8 cellular contexts compared by ENCODE assay signal in the genomic region with DNA sequence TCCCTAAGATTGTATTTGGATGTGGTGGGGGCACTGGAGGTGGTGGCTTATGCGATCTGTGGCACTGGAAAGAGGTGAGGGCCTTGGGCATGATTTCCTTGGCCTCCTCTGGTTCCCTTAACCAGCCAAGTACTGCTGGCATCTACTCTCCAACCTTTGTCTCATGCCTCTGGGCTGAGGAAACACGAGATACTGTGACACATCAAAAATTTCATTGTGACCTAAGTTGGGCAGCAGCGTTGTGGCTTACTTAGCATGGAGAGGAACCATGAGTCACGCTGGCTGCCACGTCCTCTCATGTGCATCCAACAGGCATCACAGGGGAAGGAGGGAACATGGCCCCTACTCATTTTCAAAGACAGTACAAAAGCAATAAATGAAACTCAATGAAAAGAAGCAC. TPM values are rescaled to one million over a fixed set of nuclear protein-coding genes. Genes with fewer than 3 reads are reported as not detected.
A peak's percentile ranks its signal among the peaks of the same experiment; 100 is the strongest.
DNase-seq lines count a peak whose midpoint lies in the region; ATAC-seq and TF ChIP-seq lines count a peak whose summit lies in the region.

No MANE protein-coding gene starts in this region.

- H3K9me3 Mint-ChIP-seq in GM23338, result peaks cover 49% of the 10 kb centered on the region

- no peaks in the 10 kb centered on the region for H3K36me3 ChIP-seq in right atrium auricular region
- H3K36me3 ChIP-seq in thoracic aorta, result no peaks in the 10 kb centered on the region
- no peaks in the 10 kb centered on the region for H3K36me3 ChIP-seq in GM23338 (ENCODE audit: insufficient read depth)

- no peaks in the 10 kb centered on the region for H3K4me1 Mint-ChIP-seq in GM23338

- H3K27ac Mint-ChIP-seq in GM23338, result no peak overlapping the region

- H3K27me3 Mint-ChIP-seq in GM23338 (ENCODE audit: insufficient read depth, low read depth, poor library complexity), result peaks cover 3% of the 10 kb centered on the region

- H2AFZ ChIP-seq in GM23338, result no peak overlapping the region

- no peak overlapping the region for H3K4me3 Mint-ChIP-seq in GM23338

- H3K27ac ChIP-seq in right atrium auricular region (no peak overlapping the region), RWPE1 (peak overlapping the region; percentile 33; the same call in 1 of the 2 replicates), thoracic aorta (peak overlapping the region in 1 of 2 donors; percentile 21), GM23338 (ENCODE audit: low read depth) (no peak overlapping the region)

- H3K4me3 ChIP-seq in right atrium auricular region, result no peak overlapping the region
- no peak overlapping the region for H3K4me3 ChIP-seq in epithelial cell of proximal tubule (ENCODE audit: low read depth, low read length)
- no peak overlapping the region for H3K4me3 ChIP-seq in thoracic aorta
- no peak overlapping the region for H3K4me3 ChIP-seq in GM23338

- CTCF ChIA-PET in RWPE1 (lab: Yijun Ruan, JAX), result no interaction called here

- intact Hi-C loops in Right ventricle myocardium superior (cut with DNase I), result no loop called here

- H3K4me1 ChIP-seq in right atrium auricular region (no peaks in the 10 kb centered on the region), thoracic aorta (ENCODE audit: control insufficient read depth in 1 of 2, low read depth in 2 of 2) (no peaks in the 10 kb centered on the region), GM23338 (ENCODE audit: insufficient read depth) (no peaks in the 10 kb centered on the region)

- H3F3A ChIP-seq in GM23338 (replicated peaks; ENCODE audit: low read depth), result no peaks in the 10 kb centered on the region

- no peaks in the 10 kb centered on the region for H3K9me3 ChIP-seq in right atrium auricular region
- H3K9me3 ChIP-seq in thoracic aorta, result no peaks in the 10 kb centered on the region

- H4K20me1 ChIP-seq in GM23338 (replicated peaks; ENCODE audit: insufficient read depth), result no peaks in the 10 kb centered on the region

- POLR2A ChIA-PET in RWPE1 (lab: Yijun Ruan, JAX; ENCODE audit: low non-redundant PET), result no interaction called here

- H3K9me2 ChIP-seq in GM23338 (ENCODE audit: insufficient read depth), result 0 out of 2 replicates have a peak, but pooled peaks cover 4% of the 10 kb centered on the region

- peaks cover 31% of the 10 kb centered on the region for H3K36me3 Mint-ChIP-seq in GM23338 (ENCODE audit: low read depth)

- TF ChIP-seq CTCF in right atrium auricular region (IDR thresholded peaks at IDR 0.05), result no peak
- no peak for TF ChIP-seq CTCF in RWPE1 (conservative IDR thresholded peaks at IDR 0.05; ENCODE audit: low read depth)
- no peak for TF ChIP-seq CTCF in epithelial cell of proximal tubule (conservative IDR thresholded peaks at IDR 0.05; ENCODE audit: low read depth, low read length)
- no peak for TF ChIP-seq CTCF in thoracic aorta (IDR thresholded peaks at IDR 0.05)
- TF ChIP-seq CTCF in GM23338 (conservative IDR thresholded peaks at IDR 0.05; ENCODE audit: low read depth in 2 of 2), result no peak

- H3K4me2 ChIP-seq in GM23338, result no peak overlapping the region

- no peak for ATAC-seq in Right ventricle myocardium superior (ENCODE audit: poor library complexity)
- no peak for ATAC-seq in thoracic aorta (ENCODE audit: insufficient number of reproducible peaks, low FRiP score, low read depth)
- ATAC-seq in GM23338, result no peak
- no peak for ATAC-seq in GM18907 (IDR thresholded peaks at IDR 0.05; ENCODE audit: unreplicated experiment)

- H3K27me3 ChIP-seq in right atrium auricular region, result no peaks in the 10 kb centered on the region
- no peaks in the 10 kb centered on the region for H3K27me3 ChIP-seq in thoracic aorta (replicated peaks; ENCODE audit: insufficient read depth)
- no peaks in the 10 kb centered on the region for H3K27me3 ChIP-seq in GM23338 (ENCODE audit: insufficient read depth)

- peak; percentile 41 for DNase-seq in Right ventricle myocardium superior
- DNase-seq in right atrium auricular region (ENCODE audit: low spot score), result no peak
- DNase-seq in RWPE1 (ENCODE audit: low spot score), result peak; percentile 59
- DNase-seq in epithelial cell of proximal tubule (ENCODE audit: low read depth), result peak; percentile 98
- peak; percentile 9 for DNase-seq in thoracic aorta (ENCODE audit: low spot score)
- no peak for DNase-seq in GM23338 (ENCODE audit: low spot score)
- no peak for DNase-seq in GM19238 (ENCODE audit: insufficient read length, low spot score)

- no peaks in the 10 kb centered on the region for H3K79me2 ChIP-seq in GM23338 (replicated peaks; ENCODE audit: insufficient read depth)

TF ChIP-seq in GM23338, 12 proteins besides CTCF, POLR2A, EP300 and RAD21 (continues in another document):
- TF ChIP-seq, protein P1, sequence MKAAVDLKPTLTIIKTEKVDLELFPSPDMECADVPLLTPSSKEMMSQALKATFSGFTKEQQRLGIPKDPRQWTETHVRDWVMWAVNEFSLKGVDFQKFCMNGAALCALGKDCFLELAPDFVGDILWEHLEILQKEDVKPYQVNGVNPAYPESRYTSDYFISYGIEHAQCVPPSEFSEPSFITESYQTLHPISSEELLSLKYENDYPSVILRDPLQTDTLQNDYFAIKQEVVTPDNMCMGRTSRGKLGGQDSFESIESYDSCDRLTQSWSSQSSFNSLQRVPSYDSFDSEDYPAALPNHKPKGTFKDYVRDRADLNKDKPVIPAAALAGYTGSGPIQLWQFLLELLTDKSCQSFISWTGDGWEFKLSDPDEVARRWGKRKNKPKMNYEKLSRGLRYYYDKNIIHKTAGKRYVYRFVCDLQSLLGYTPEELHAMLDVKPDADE (IDR thresholded peaks at IDR 0.05), result no peak
- TF ChIP-seq POLR2AphosphoS5 (IDR thresholded peaks at IDR 0.05; ENCODE audit: low read depth) (no peak), EZH2 (IDR thresholded peaks at IDR 0.05; ENCODE audit: low read depth, unreplicated experiment) (no peak), STAT1 (IDR thresholded peaks at IDR 0.05; ENCODE audit: unreplicated experiment) (no peak), ZNF114 (CRISPR knock-in tag; IDR thresholded peaks at IDR 0.05) (no peak), EZH2phosphoT487 (IDR thresholded peaks at IDR 0.05; ENCODE audit: unreplicated experiment) (no peak), ZNF331 (CRISPR knock-in tag; IDR thresholded peaks at IDR 0.05; ENCODE audit: low read depth) (no peak)
- TF ChIP-seq, protein P2, sequence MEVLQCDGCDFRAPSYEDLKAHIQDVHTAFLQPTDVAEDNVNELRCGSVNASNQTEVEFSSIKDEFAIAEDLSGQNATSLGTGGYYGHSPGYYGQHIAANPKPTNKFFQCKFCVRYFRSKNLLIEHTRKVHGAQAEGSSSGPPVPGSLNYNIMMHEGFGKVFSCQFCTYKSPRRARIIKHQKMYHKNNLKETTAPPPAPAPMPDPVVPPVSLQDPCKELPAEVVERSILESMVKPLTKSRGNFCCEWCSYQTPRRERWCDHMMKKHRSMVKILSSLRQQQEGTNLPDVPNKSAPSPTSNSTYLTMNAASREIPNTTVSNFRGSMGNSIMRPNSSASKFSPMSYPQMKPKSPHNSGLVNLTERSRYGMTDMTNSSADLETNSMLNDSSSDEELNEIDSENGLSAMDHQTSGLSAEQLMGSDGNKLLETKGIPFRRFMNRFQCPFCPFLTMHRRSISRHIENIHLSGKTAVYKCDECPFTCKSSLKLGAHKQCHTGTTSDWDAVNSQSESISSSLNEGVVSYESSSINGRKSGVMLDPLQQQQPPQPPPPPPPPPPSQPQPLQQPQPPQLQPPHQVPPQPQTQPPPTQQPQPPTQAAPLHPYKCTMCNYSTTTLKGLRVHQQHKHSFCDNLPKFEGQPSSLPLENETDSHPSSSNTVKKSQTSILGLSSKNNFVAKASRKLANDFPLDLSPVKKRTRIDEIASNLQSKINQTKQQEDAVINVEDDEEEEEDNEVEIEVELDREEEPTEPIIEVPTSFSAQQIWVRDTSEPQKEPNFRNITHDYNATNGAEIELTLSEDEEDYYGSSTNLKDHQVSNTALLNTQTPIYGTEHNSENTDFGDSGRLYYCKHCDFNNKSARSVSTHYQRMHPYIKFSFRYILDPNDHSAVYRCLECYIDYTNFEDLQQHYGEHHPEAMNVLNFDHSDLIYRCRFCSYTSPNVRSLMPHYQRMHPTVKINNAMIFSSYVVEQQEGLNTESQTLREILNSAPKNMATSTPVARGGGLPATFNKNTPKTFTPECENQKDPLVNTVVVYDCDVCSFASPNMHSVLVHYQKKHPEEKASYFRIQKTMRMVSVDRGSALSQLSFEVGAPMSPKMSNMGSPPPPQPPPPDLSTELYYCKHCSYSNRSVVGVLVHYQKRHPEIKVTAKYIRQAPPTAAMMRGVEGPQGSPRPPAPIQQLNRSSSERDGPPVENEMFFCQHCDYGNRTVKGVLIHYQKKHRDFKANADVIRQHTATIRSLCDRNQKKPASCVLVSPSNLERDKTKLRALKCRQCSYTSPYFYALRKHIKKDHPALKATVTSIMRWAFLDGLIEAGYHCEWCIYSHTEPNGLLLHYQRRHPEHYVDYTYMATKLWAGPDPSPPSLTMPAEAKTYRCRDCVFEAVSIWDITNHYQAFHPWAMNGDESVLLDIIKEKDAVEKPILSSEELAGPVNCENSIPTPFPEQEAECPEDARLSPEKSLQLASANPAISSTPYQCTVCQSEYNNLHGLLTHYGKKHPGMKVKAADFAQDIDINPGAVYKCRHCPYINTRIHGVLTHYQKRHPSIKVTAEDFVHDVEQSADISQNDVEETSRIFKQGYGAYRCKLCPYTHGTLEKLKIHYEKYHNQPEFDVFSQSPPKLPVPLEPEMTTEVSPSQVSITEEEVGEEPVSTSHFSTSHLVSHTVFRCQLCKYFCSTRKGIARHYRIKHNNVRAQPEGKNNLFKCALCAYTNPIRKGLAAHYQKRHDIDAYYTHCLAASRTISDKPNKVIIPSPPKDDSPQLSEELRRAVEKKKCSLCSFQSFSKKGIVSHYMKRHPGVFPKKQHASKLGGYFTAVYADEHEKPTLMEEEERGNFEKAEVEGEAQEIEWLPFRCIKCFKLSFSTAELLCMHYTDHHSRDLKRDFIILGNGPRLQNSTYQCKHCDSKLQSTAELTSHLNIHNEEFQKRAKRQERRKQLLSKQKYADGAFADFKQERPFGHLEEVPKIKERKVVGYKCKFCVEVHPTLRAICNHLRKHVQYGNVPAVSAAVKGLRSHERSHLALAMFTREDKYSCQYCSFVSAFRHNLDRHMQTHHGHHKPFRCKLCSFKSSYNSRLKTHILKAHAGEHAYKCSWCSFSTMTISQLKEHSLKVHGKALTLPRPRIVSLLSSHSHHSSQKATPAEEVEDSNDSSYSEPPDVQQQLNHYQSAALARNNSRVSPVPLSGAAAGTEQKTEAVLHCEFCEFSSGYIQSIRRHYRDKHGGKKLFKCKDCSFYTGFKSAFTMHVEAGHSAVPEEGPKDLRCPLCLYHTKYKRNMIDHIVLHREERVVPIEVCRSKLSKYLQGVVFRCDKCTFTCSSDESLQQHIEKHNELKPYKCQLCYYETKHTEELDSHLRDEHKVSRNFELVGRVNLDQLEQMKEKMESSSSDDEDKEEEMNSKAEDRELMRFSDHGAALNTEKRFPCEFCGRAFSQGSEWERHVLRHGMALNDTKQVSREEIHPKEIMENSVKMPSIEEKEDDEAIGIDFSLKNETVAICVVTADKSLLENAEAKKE (CRISPR knock-in tag; IDR thresholded peaks at IDR 0.05), result no peak

RNA-seq across cellular contexts. Expression of a gene that starts 29.7 kb away (rescaled TPM):
- total RNA-seq in Right ventricle myocardium superior (3.5 TPM), right atrium auricular region (10 to 100 TPM in 1 of 2 donors, 1 to 10 TPM in 1; 7.7 to 11.9 TPM), epithelial cell of proximal tubule (42.8 and 73.6 TPM in 2 replicates), thoracic aorta (10 to 100 TPM in 1 of 2 donors, 1 to 10 TPM in 1; 7.3 to 21.7 TPM)
- total RNA-seq in GM23338 (2014; rRNA removed; shearing (Covaris generic)), result 8.3 and 9.7 TPM in 2 replicates
- 7.3 and 8.5 TPM in 2 replicates for polyA plus RNA-seq in GM23338 (2016; fragmentation: Nextera tagmentation; extraction: Ambion mirVana)

Comparison
In these comparisons a context has a peak if more than half of its experiments do, and no peak if none do; other contexts are left out.
1. DNase-seq: peak in Right ventricle myocardium superior (single experiment), RWPE1 (single experiment), epithelial cell of proximal tubule (single experiment) and thoracic aorta (single experiment); none in right atrium auricular region (single experiment), GM23338 (single experiment) and GM19238 (single experiment).